ENCODE assay signal across 8 cellular contexts in the genomic region with DNA sequence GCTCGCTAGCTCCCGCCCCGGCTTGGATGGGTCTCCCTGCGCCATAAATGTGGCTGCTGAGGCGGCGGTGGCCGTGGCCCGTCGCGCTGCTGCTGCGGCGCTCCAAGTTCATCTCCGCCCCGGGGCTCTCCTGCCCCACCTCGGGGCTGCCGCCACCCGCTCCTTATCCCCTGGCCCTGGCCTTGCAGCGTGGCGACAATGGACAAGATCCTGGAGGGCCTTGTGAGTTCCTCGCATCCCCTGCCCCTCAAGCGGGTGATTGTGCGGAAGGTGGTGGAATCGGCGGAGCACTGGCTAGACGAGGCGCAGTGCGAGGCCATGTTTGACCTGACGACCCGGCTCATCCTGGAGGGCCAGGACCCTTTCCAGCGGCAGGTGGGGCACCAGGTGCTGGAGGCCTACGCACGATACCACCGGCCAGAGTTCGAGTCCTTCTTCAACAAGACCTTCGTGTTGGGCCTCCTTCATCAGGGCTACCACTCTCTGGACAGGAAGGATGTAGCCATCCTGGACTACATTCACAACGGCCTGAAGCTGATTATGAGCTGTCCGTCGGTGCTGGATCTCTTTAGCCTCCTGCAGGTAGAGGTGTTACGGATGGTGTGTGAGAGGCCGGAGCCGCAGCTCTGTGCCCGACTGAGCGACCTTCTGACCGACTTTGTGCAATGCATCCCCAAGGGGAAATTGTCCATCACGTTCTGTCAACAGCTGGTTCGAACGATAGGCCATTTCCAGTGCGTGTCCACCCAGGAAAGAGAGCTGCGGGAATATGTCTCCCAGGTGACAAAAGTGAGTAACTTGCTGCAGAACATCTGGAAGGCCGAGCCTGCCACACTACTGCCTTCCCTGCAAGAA. TPM values are rescaled to one million over a fixed set of nuclear protein-coding genes. Genes with fewer than 3 reads are reported as not detected.
DNase-seq lines count a peak whose midpoint lies in the region; ATAC-seq and TF ChIP-seq lines count a peak whose summit lies in the region.

No MANE protein-coding gene starts in this region.

- CTCF ChIA-PET in HCT116 (lab: Charles Lee) = no interaction called here

- POLR2A ChIA-PET in HCT116 (lab: Charles Lee) = no interaction called here

- H3K9me2 ChIP-seq in HCT116 (ENCODE audit: insufficient read depth) (no peaks in the 10 kb centered on the region), MM.1S (replicated peaks; ENCODE audit: insufficient read depth, low read length) (no peaks in the 10 kb centered on the region)

- H3K27ac ChIP-seq in HCT116 (ENCODE audit: low read depth, low read length) = peak overlapping the region; percentile 86
- H3K27ac ChIP-seq in MM.1S (ENCODE audit: low read length) = peak overlapping the region; percentile 89
- H3K27ac ChIP-seq in iPS-20b (ENCODE audit: low read length) = no peak overlapping the region
- peak overlapping the region; percentile 97 for H3K27ac ChIP-seq in smooth muscle cell (ENCODE audit: low read depth)

- 1% methylated on average over 50 of the region's 50 CpGs for WGBS in smooth muscle cell (ENCODE audit: low lambda C conversion rate)

- BruUV-seq in HCT116 (replicated peaks; lab: Mats Ljungman, UMichigan) = no TSS peak

- H3K4me1 ChIP-seq in HCT116 (ENCODE audit: control insufficient read depth in 1 of 2, insufficient read depth in 2 of 2, low read length in 2 of 2) (peaks cover 15 to 22% of the 10 kb centered on the region in 2 experiments; a peak in 3 of 4 replicates), MM.1S (ENCODE audit: low read length) (peaks cover 19% of the 10 kb centered on the region), iPS-20b (ENCODE audit: insufficient read depth, low read length) (peaks cover 4% of the 10 kb centered on the region; the same call in 1 of the 2 replicates), smooth muscle cell (ENCODE audit: low read depth) (peaks cover 47% of the 10 kb centered on the region)

- RAD21 ChIA-PET in HCT116 (lab: Charles Lee; ENCODE audit: low non-redundant PET in 1 of 2, low total read pairs in 2 of 2, uncharacterized antibody in 2 of 2, unreplicated experiment in 2 of 2) = no interaction called here

- no peak overlapping the region for H2AFZ ChIP-seq in HCT116 (ENCODE audit: low read depth, low read length, poor library complexity, severe bottlenecking)
- H2AFZ ChIP-seq in MM.1S (ENCODE audit: low read length) = peak overlapping the region; percentile 52
- peak overlapping the region; percentile 68 for H2AFZ ChIP-seq in smooth muscle cell (ENCODE audit: low read depth)

- no peaks in the 10 kb centered on the region for H3K27me3 ChIP-seq in HCT116 (ENCODE audit: insufficient read depth, low read length)
- no peaks in the 10 kb centered on the region for H3K27me3 ChIP-seq in MM.1S (replicated peaks; ENCODE audit: insufficient read depth, low read length)
- no peaks in the 10 kb centered on the region for H3K27me3 ChIP-seq in iPS-20b (ENCODE audit: insufficient read depth, low read length)
- no peaks in the 10 kb centered on the region for H3K27me3 ChIP-seq in smooth muscle cell (ENCODE audit: low read depth)

- H3K36me3 ChIP-seq in HCT116 (ENCODE audit: control insufficient read depth in 1 of 2, insufficient read depth in 2 of 2, low read length in 2 of 2) = peaks cover 6 to 20% of the 10 kb centered on the region in 2 experiments; a peak in 2 of 4 replicates
- H3K36me3 ChIP-seq in MM.1S (replicated peaks; ENCODE audit: insufficient read depth, low read length) = no peaks in the 10 kb centered on the region
- peaks cover 22% of the 10 kb centered on the region for H3K36me3 ChIP-seq in iPS-20b (ENCODE audit: insufficient read depth, low read depth, low read length)
- peaks cover 1% of the 10 kb centered on the region for H3K36me3 ChIP-seq in smooth muscle cell (ENCODE audit: low read depth)

- DNase-seq in SKM-1 treated with dmso at 0.1 percent for 144 hours (lab: John Stamatoyannopoulos, UW; ENCODE audit: unreplicated experiment) = peak; percentile 55
- no peak for DNase-seq in SKM-1 (lab: John Stamatoyannopoulos, UW; ENCODE audit: unreplicated experiment)
- no peak for DNase-seq in HCT116 (ENCODE audit: low read depth, low spot score)
- DNase-seq in MM.1S = peak; percentile 41
- no peak for DNase-seq in astrocyte of the spinal cord (ENCODE audit: low read depth, low spot score)
- DNase-seq in smooth muscle cell (lab: John Stamatoyannopoulos, UW; ENCODE audit: unreplicated experiment) = no peak
- no peak for DNase-seq in GOT3 (lab: John Stamatoyannopoulos, UW)

- H3K4me2 ChIP-seq in HCT116 (ENCODE audit: low read length) = peak overlapping the region; percentile 91
- peak overlapping the region; percentile 88 for H3K4me2 ChIP-seq in MM.1S (ENCODE audit: low read depth, low read length)
- H3K4me2 ChIP-seq in smooth muscle cell = peak overlapping the region; percentile 89

- H3F3A ChIP-seq in MM.1S (ENCODE audit: insufficient read depth, low read length) (peaks cover 21% of the 10 kb centered on the region), smooth muscle cell (ENCODE audit: low read depth) (no peaks in the 10 kb centered on the region)

- intact Hi-C loops in HCT116 (cut with micrococcal nuclease) = loop anchor here (10.0 kb wide), 1 partner anchor 149 kb away; a partner anchor contains a TSS

- no peak for TF ChIP-seq RAD21 in HCT116 (IDR thresholded peaks at IDR 0.05; ENCODE audit: low read depth)

- no peak for TF ChIP-seq POLR2A in HCT116 (IDR thresholded peaks at IDR 0.05; ENCODE audit: borderline replicate concordance, extremely low read depth, insufficient read depth, insufficient read length)

- no peaks in the 10 kb centered on the region for H3K9me3 ChIP-seq in HCT116 (ENCODE audit: control insufficient read depth in 1 of 2, insufficient read depth in 1 of 2, low read depth in 1 of 2, low read length in 2 of 2)
- H3K9me3 ChIP-seq in MM.1S (replicated peaks; ENCODE audit: insufficient read depth, low read length) = no peaks in the 10 kb centered on the region
- H3K9me3 ChIP-seq in iPS-20b (ENCODE audit: insufficient read depth, low read depth, low read length) = no peaks in the 10 kb centered on the region
- H3K9me3 ChIP-seq in smooth muscle cell (replicated peaks; ENCODE audit: low read depth) = no peaks in the 10 kb centered on the region

- H4K20me1 ChIP-seq in HCT116 (ENCODE audit: insufficient read depth) (peaks cover 8% of the 10 kb centered on the region; the same call in 1 of the 2 replicates), MM.1S (ENCODE audit: insufficient read depth, low read length) (peaks cover 13% of the 10 kb centered on the region; the same call in 1 of the 2 replicates), smooth muscle cell (ENCODE audit: low read depth) (peaks cover 47% of the 10 kb centered on the region)

- peak overlapping the region; percentile 72 to 87 for H3K4me3 ChIP-seq in HCT116 (replicated peaks in 1 of 2; ENCODE audit: low read depth in 1 of 2, low read length in 2 of 2)
- H3K4me3 ChIP-seq in MM.1S (ENCODE audit: low read length) = peak overlapping the region; percentile 95
- H3K4me3 ChIP-seq in astrocyte of the spinal cord (ENCODE audit: low read depth, low read length) = peak overlapping the region; percentile 84
- H3K4me3 ChIP-seq in iPS-20b (ENCODE audit: low read length) = peak overlapping the region; percentile 84
- peak overlapping the region; percentile 68 for H3K4me3 ChIP-seq in smooth muscle cell

- in situ Hi-C loops in astrocyte of the spinal cord (cut with HindIII; ENCODE audit: low sequenced_read_pairs) = no loop called here

- H3K79me2 ChIP-seq in HCT116 (ENCODE audit: insufficient read depth, low read length) (peaks cover 66% of the 10 kb centered on the region), MM.1S (ENCODE audit: low read length) (peaks cover 63% of the 10 kb centered on the region), smooth muscle cell (ENCODE audit: low read depth) (peaks cover 55% of the 10 kb centered on the region)

- peak; percentile 34 for ATAC-seq in HCT116

- H3K9ac ChIP-seq in HCT116 (ENCODE audit: low read length) (peak overlapping the region; percentile 87), MM.1S (ENCODE audit: low read length) (peak overlapping the region; percentile 84), iPS-20b (ENCODE audit: low read depth, low read length) (peak overlapping the region; percentile 77), smooth muscle cell (ENCODE audit: low read depth) (peak overlapping the region; percentile 95)

- TF ChIP-seq CTCF in HCT116 (IDR thresholded peaks at IDR 0.05 in 2 of 3, conservative IDR thresholded peaks at IDR 0.05 in 1 of 3; ENCODE audit: borderline replicate concordance in 1 of 3, insufficient read depth in 1 of 3, low read depth in 2 of 3, low read length in 2 of 3) (no peak), MM.1S (IDR thresholded peaks at IDR 0.05; ENCODE audit: low read length) (no peak), astrocyte of the spinal cord (IDR thresholded peaks at IDR 0.05; ENCODE audit: low read depth, low read length) (no peak), smooth muscle cell (IDR thresholded peaks at IDR 0.05; ENCODE audit: borderline replicate concordance, insufficient read depth, poor library complexity, severe bottlenecking) (no peak)

TF ChIP-seq in HCT116, 20 proteins besides CTCF, POLR2A, EP300 and RAD21:
- TF ChIP-seq, protein P1, sequence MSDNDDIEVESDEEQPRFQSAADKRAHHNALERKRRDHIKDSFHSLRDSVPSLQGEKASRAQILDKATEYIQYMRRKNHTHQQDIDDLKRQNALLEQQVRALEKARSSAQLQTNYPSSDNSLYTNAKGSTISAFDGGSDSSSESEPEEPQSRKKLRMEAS (IDR thresholded peaks at IDR 0.05) = peak; percentile 16
- TF ChIP-seq ELF1 (IDR thresholded peaks at IDR 0.05; ENCODE audit: borderline replicate concordance, low read depth) (no peak), JUND (IDR thresholded peaks at IDR 0.05) (no peak), ZFX (IDR thresholded peaks at IDR 0.05) (peak; percentile 82)

RNA-seq across cellular contexts. Expression of a gene that starts 0.8 kb away (rescaled TPM):
- total RNA-seq in HCT116 (2021; ENCODE audit: unreplicated experiment) = 18.6 TPM
- polyA plus RNA-seq in HCT116 (2012) = 7.0 and 8.3 TPM in 2 replicates
- total RNA-seq in smooth muscle cell = 23.0 and 29.4 TPM in 2 replicates
- 7.7 and 8.3 TPM in 2 replicates for polyA plus RNA-seq in smooth muscle cell

Comparison
In these comparisons a context has a peak if more than half of its experiments do, and no peak if none do; other contexts are left out.
1. DNase-seq: peak in SKM-1 treated with dmso at 0.1 percent for 144 hours (single experiment) and MM.1S (single experiment); none in SKM-1 (single experiment), HCT116 (single experiment), astrocyte of the spinal cord (single experiment), smooth muscle cell (single experiment) and GOT3 (single experiment).
2. Peak in every context shown above with its lines, with median percentiles within 50 percentile points of each other: H3K4me2 ChIP-seq, H3K4me3 ChIP-seq and H3K9ac ChIP-seq.